ENCODE assay signal across 1 cellular context in the genomic region with DNA sequence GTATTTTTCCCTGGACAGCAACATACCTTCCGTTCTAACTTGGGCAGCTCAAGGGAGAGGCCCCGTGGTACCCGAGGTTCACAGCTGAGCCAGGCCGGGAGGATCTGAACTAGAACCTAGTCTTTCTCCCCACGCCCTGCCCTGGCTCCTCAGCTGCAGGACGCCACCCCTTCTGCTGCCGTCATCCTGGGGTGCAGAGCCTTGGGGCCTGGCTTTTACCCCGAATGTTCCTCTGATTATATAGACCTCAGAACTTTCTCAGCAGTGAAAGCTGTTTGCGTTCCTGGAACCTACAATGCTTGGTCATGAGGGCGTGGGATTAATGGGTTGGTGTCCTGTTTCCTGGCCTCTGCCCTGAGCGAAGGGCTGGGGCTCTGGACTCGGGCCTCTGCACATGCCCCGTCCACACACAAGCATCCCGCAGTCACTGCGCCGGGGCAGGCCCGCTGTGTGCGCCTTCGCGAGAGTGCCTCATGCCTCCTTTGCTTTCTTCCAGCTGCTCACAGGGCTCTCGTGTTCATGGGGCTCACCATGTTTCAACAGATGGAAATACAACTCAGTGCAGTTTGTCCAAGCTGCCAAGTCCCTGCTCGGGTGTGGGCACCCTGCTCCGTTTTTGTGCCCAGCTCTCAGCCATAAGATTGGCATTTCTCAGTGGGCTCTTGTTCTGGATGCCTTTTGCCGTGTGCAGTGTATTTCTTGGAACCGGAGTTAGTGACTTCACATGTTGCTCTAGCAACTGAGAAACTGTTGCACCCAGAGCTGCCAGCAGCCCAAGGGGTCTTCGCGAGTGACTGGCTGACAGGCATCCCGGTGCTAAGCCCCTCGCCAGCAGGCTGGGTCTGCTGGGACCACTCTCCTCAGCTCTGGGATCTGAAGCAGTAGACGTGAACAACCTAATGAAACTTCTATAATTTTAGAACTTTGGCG.
A peak's percentile ranks its signal among the peaks of the same experiment; 100 is the strongest.
TF ChIP-seq lines count a peak whose summit lies in the region.

No MANE protein-coding gene starts in this region.

TF ChIP-seq in K562, 482 proteins besides CTCF, POLR2A, EP300 and RAD21:
- TF ChIP-seq STAG1 (CRISPR knock-in tag; IDR thresholded peaks at IDR 0.05; ENCODE audit: borderline replicate concordance) (no peak), ZNF280B (CRISPR knock-in tag; IDR thresholded peaks at IDR 0.05) (no peak), NRF1 (conservative IDR thresholded peaks at IDR 0.05 in 1 of 2, IDR thresholded peaks at IDR 0.05 in 1 of 2) (peak in 1 of 2 experiments; percentile 32; a peak in 2 of 4 replicates), CHD2 (IDR thresholded peaks at IDR 0.05; ENCODE audit: low read depth, low read length) (no peak), KDM4B (IDR thresholded peaks at IDR 0.05; ENCODE audit: borderline replicate concordance in 2 of 2, low read depth in 1 of 2) (no peak), ZNF280A (IDR thresholded peaks at IDR 0.05; ENCODE audit: low read depth, partially characterized antibody) (no peak), MLLT1 (IDR thresholded peaks at IDR 0.05) (no peak)
- TF ChIP-seq, protein P1, sequence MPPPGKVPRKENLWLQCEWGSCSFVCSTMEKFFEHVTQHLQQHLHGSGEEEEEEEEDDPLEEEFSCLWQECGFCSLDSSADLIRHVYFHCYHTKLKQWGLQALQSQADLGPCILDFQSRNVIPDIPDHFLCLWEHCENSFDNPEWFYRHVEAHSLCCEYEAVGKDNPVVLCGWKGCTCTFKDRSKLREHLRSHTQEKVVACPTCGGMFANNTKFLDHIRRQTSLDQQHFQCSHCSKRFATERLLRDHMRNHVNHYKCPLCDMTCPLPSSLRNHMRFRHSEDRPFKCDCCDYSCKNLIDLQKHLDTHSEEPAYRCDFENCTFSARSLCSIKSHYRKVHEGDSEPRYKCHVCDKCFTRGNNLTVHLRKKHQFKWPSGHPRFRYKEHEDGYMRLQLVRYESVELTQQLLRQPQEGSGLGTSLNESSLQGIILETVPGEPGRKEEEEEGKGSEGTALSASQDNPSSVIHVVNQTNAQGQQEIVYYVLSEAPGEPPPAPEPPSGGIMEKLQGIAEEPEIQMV (tag; conservative IDR thresholded peaks at IDR 0.05; ENCODE audit: low read depth), result no peak
